Comparison of ENCODE assay signal across 25 cellular contexts in the genomic region with DNA sequence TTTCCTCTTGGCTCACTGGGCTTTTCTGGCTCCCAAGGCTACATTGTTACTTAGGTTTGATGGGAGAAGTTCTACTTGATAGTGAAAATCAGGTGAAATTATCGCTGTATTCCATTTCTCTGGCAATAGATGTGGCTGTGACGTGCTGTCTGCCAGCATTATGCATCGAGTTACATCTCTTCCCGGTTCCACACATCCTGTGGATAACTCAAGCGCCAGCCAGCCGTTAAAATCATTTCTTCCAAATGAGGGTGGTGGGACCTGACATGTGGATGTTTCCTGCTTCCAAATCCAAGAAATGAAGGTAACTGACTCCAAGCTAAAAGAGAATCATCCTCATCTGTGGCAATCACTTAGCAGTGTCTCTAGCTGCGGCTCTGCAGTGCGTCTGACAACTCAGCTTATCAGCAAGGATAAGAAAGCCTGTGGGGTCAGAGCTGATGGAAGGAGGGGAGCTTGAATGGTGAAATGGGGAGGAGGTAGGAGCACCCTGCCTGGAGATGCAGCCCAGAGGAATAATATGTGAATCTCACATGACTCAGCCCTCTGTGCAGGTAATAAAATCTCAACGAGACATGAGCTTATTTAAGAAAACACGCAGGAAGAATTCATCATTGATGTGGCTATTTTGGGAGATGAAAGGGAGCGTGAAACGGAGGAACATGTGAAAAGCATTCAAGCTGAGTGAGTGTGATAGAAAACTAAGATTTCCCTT.
A peak's percentile ranks its signal among the peaks of the same experiment; 100 is the strongest.
DNase-seq lines count a peak whose midpoint lies in the region; ATAC-seq and TF ChIP-seq lines count a peak whose summit lies in the region.
"Had no signal": no experiment of that assay in that cellular context is flagged by ENCODE, and none has a peak within 500 bp of the region (broad histone marks: within the 10 kb centered on the region; RNA-seq: fewer than 3 reads in every experiment).

No MANE protein-coding gene starts in this region.

- no peaks in the 10 kb centered on the region for H3K27me3 ChIP-seq in CD8-positive, alpha-beta T cell (ENCODE audit: insufficient read depth, low read length)
- H3K27me3 ChIP-seq in RWPE2 (ENCODE audit: insufficient read depth, poor library complexity, severe bottlenecking) (no peaks in the 10 kb centered on the region), hepatocyte (no peaks in the 10 kb centered on the region), heart left ventricle (no peaks in the 10 kb centered on the region)
- H3K27me3 ChIP-seq: esophagus squamous epithelium, pancreas, right lobe of liver, SJSA1 had no signal

- no peak for TF ChIP-seq CTCF in CD8-positive, alpha-beta T cell (IDR thresholded peaks at IDR 0.05)
- TF ChIP-seq CTCF in RWPE2 (IDR thresholded peaks at IDR 0.05; ENCODE audit: poor library complexity, severe bottlenecking) (no peak), hepatocyte (IDR thresholded peaks at IDR 0.05; ENCODE audit: poor library complexity) (no peak), heart left ventricle (IDR thresholded peaks at IDR 0.05) (no peak)

- no peaks in the 10 kb centered on the region for H3K9me3 ChIP-seq in CD8-positive, alpha-beta T cell (ENCODE audit: low read length)
- H3K9me3 ChIP-seq in RWPE2 (ENCODE audit: severe bottlenecking): no peaks in the 10 kb centered on the region
- H3K9me3 ChIP-seq in hepatocyte (ENCODE audit: low read depth): no peaks in the 10 kb centered on the region
- no peaks in the 10 kb centered on the region for H3K9me3 ChIP-seq in heart left ventricle
- H3K9me3 ChIP-seq: esophagus squamous epithelium, pancreas, right lobe of liver, SJSA1 had no signal

- peak; percentile 20 for ATAC-seq in CD8-positive, alpha-beta T cell
- ATAC-seq in RWPE2 (ENCODE audit: low read depth) (0 out of 3 replicates have a peak, but pooled peaks have one; percentile 41), sciatic nerve (peak; percentile 36), GM21825 (IDR thresholded peaks at IDR 0.05; ENCODE audit: unreplicated experiment) (no peak), heart left ventricle (no peak), HG02623 (IDR thresholded peaks at IDR 0.05; ENCODE audit: unreplicated experiment) (no peak)
- ATAC-seq: natural killer cell treated with Interleukin-12 subunit alpha and Interleukin-12 subunit beta and Interleukin-15 and Interleukin-18, amount 100 ng/mL, for 72 hours; pancreas; right lobe of liver; stimulated activated memory B cell treated with anti-CD40 and anti-IgM and Interleukin-4, amounts not matched to agents 10 μg/mL and 1 μg/mL and 100 μg/mL, for 72 hours had no signal

- POLR2A ChIA-PET in CD8-positive, alpha-beta T cell (lab: Charles Lee): interaction anchor here (0.8 to 0.9 kb wide), 2 partner anchors 9 to 252 kb away, joined by 3 read pairs; no protein-coding TSS in a partner anchor

- intact Hi-C loops in CD8-positive, alpha-beta T cell (cut with DNase I, micrococcal nuclease): no loop called here
- intact Hi-C loops in sciatic nerve (cut with DNase I): no loop called here
- intact Hi-C loops in heart left ventricle (cut with DNase I): loop anchor here in 1 of 10 donors (10.0 kb wide), 1 partner anchor 470 kb away; no protein-coding TSS in a partner anchor

- peaks cover 15% of the 10 kb centered on the region for H3K4me1 Mint-ChIP-seq in CD8-positive, alpha-beta T cell (ENCODE audit: low read depth)
- H3K4me1 Mint-ChIP-seq: activated B cell treated with CpG ODN at 0.5 μM for 24 hours; IgD-negative memory B cell; stimulated activated memory B cell treated with anti-CD40 and anti-IgM and Interleukin-4, amounts not matched to agents 10 μg/mL and 1 μg/mL and 100 μg/mL, for 72 hours had no signal

- H3K4me1 ChIP-seq in CD8-positive, alpha-beta T cell (ENCODE audit: insufficient read depth, low read length): peaks cover 10% of the 10 kb centered on the region
- H3K4me1 ChIP-seq in RWPE2 (ENCODE audit: insufficient read depth, poor library complexity, severe bottlenecking) (no peaks in the 10 kb centered on the region), hepatocyte (ENCODE audit: insufficient read depth) (peaks cover 11% of the 10 kb centered on the region), heart left ventricle (peaks cover 0 to 4% (median 0%) of the 10 kb centered on the region in 12 donors)
- H3K4me1 ChIP-seq: esophagus squamous epithelium, pancreas, right lobe of liver had no signal

- TF ChIP-seq POLR2A in heart left ventricle (IDR thresholded peaks at IDR 0.05): no peak

- peak overlapping the region; percentile 6 for H3K4me3 Mint-ChIP-seq in CD8-positive, alpha-beta T cell
- H3K4me3 Mint-ChIP-seq: activated B cell treated with CpG ODN at 0.5 μM for 24 hours; activated naive CD4-positive, alpha-beta T cell treated with anti-CD3 and anti-CD28 coated beads, Interleukin-2, amount 10 ng/mL, durations not matched to agents 7 days and 5 days; endodermal cell; IgD-negative memory B cell; natural killer cell treated with Interleukin-12 subunit alpha and Interleukin-12 subunit beta and Interleukin-15 and Interleukin-18, amount 100 ng/mL, for 72 hours; stimulated activated memory B cell treated with anti-CD40 and anti-IgM and Interleukin-4, amounts not matched to agents 10 μg/mL and 1 μg/mL and 100 μg/mL, for 72 hours had no signal

- H3K36me3 Mint-ChIP-seq in CD8-positive, alpha-beta T cell: no peaks in the 10 kb centered on the region
- H3K36me3 Mint-ChIP-seq: activated naive CD4-positive, alpha-beta T cell treated with anti-CD3 and anti-CD28 coated beads, Interleukin-2, amount 10 ng/mL, durations not matched to agents 7 days and 5 days; stimulated activated memory B cell treated with anti-CD40 and anti-IgM and Interleukin-4, amounts not matched to agents 10 μg/mL and 1 μg/mL and 100 μg/mL, for 72 hours had no signal

- no peak overlapping the region for H3K27ac ChIP-seq in CD8-positive, alpha-beta T cell (ENCODE audit: low read depth, low read length)
- H3K27ac ChIP-seq in RWPE2 (ENCODE audit: poor library complexity, severe bottlenecking) (no peak overlapping the region), hepatocyte (no peak overlapping the region), heart left ventricle (no peak overlapping the region)
- H3K27ac ChIP-seq: esophagus squamous epithelium, pancreas, right lobe of liver, SJSA1 had no signal

- H3K79me2 ChIP-seq in hepatocyte: no peaks in the 10 kb centered on the region

- no peak for DNase-seq in CD8-positive, alpha-beta T cell
- DNase-seq in RWPE2 (ENCODE audit: low spot score) (no peak), hepatocyte (ENCODE audit: low spot score) (no peak), sciatic nerve (ENCODE audit: low spot score) (no peak), heart left ventricle (no peak)
- DNase-seq: activated B cell treated with CpG ODN at 0.5 μM for 24 hours; activated naive CD4-positive, alpha-beta T cell treated with anti-CD3 and anti-CD28 coated beads, Interleukin-2, amount 10 ng/mL, durations not matched to agents 7 days and 5 days; DMS153; endodermal cell; esophagus squamous epithelium; islet precursor cell; NCI-H1092 treated with DMSO at 0.1 percent for 48 hours; NCI-H187 treated with DMSO at 0.1 percent for 48 hours; NCI-H2227 treated with DMSO at 0.1 percent for 48 hours; NCI-H748 treated with DMSO at 0.1 percent for 48 hours; pancreas; right lobe of liver; stimulated activated CD4-positive, alpha-beta T cell treated with anti-CD3 and anti-CD28 coated beads, Interleukin-4, amount 100 ng/mL, for 4 hours; T-helper 1 cell had no signal

- no peaks in the 10 kb centered on the region for H3K9me2 ChIP-seq in hepatocyte (replicated peaks; ENCODE audit: insufficient read depth)

- H3K36me3 ChIP-seq in CD8-positive, alpha-beta T cell (ENCODE audit: insufficient read depth, low read length): no peaks in the 10 kb centered on the region
- H3K36me3 ChIP-seq in RWPE2 (ENCODE audit: low read depth): no peaks in the 10 kb centered on the region
- H3K36me3 ChIP-seq in hepatocyte (replicated peaks; ENCODE audit: insufficient read depth, low read depth): no peaks in the 10 kb centered on the region
- no peaks in the 10 kb centered on the region for H3K36me3 ChIP-seq in heart left ventricle
- H3K36me3 ChIP-seq: esophagus squamous epithelium, pancreas, right lobe of liver, SJSA1 had no signal

- no peak overlapping the region for H3K27ac Mint-ChIP-seq in CD8-positive, alpha-beta T cell
- H3K27ac Mint-ChIP-seq: activated B cell treated with CpG ODN at 0.5 μM for 24 hours; activated naive CD4-positive, alpha-beta T cell treated with anti-CD3 and anti-CD28 coated beads, Interleukin-2, amount 10 ng/mL, durations not matched to agents 7 days and 5 days; endodermal cell; IgD-negative memory B cell; natural killer cell treated with Interleukin-12 subunit alpha and Interleukin-12 subunit beta and Interleukin-15 and Interleukin-18, amount 100 ng/mL, for 72 hours; stimulated activated memory B cell treated with anti-CD40 and anti-IgM and Interleukin-4, amounts not matched to agents 10 μg/mL and 1 μg/mL and 100 μg/mL, for 72 hours had no signal

- H4K20me1 ChIP-seq in hepatocyte (ENCODE audit: insufficient read depth, poor library complexity, severe bottlenecking): no peaks in the 10 kb centered on the region

- H2AFZ ChIP-seq in hepatocyte: no peak overlapping the region

- H3K4me2 ChIP-seq in hepatocyte: peak overlapping the region; percentile 20

- peaks cover 2% of the 10 kb centered on the region for H3K27me3 Mint-ChIP-seq in CD8-positive, alpha-beta T cell (ENCODE audit: low read depth)
- H3K27me3 Mint-ChIP-seq: activated B cell treated with CpG ODN at 0.5 μM for 24 hours; IgD-negative memory B cell; stimulated activated memory B cell treated with anti-CD40 and anti-IgM and Interleukin-4, amounts not matched to agents 10 μg/mL and 1 μg/mL and 100 μg/mL, for 72 hours had no signal

- H3K9me3 Mint-ChIP-seq in CD8-positive, alpha-beta T cell: no peaks in the 10 kb centered on the region
- H3K9me3 Mint-ChIP-seq: endodermal cell had no signal

- no peak overlapping the region for H3K4me3 ChIP-seq in CD8-positive, alpha-beta T cell (ENCODE audit: low read depth, low read length)
- H3K4me3 ChIP-seq in RWPE2 (ENCODE audit: severe bottlenecking) (no peak overlapping the region), hepatocyte (no peak overlapping the region), heart left ventricle (no peak overlapping the region)
- H3K4me3 ChIP-seq: esophagus squamous epithelium, pancreas, right lobe of liver, SJSA1 had no signal

- CTCF ChIA-PET in CD8-positive, alpha-beta T cell (lab: Charles Lee): no interaction called here

- 50% methylated on average over 12 of the region's 12 CpGs for WGBS in hepatocyte (ENCODE audit: low lambda C conversion rate, missing lambda C conversion rate)
- 41 to 52% (median 49%) methylated on average over 12 of the region's 12 CpGs for WGBS in heart left ventricle, 4 donors

Comparison
In these comparisons a context has a peak if more than half of its experiments do, and no peak if none do; other contexts are left out.
1. ATAC-seq: peak in CD8-positive, alpha-beta T cell (single experiment), RWPE2 (single experiment) and sciatic nerve (single experiment); none in GM21825 (single experiment), heart left ventricle (0 of 4) and HG02623 (single experiment).